10 cellular contexts compared by ENCODE assay signal in the genomic region with DNA sequence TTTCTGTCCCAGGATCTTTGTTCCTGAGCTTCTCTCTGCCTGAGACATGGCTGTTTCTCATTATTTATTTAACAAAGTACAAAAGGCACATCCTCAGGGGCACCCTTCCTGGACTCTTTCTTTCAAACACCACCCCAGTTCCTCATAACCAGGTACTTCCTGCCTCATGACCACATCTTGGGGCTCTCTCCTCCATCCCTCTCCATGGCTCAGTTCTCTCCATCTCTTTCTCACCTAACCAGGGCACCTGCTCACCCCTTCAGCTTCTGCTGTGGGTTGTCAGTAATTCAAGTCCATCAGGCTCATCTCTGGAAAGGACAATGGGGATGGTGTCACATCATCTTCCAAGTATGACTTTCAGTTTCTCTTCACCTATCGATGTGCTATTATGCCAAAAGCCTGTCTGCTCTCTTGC.
A peak's percentile ranks its signal among the peaks of the same experiment; 100 is the strongest.
DNase-seq lines count a peak whose midpoint lies in the region; ATAC-seq and TF ChIP-seq lines count a peak whose summit lies in the region.
"Had no signal": no experiment of that assay in that cellular context is flagged by ENCODE, and none has a peak within 500 bp of the region (broad histone marks: within the 10 kb centered on the region; RNA-seq: fewer than 3 reads in every experiment).

No MANE protein-coding gene starts in this region.

- H3K79me1 ChIP-seq in neuronal stem cell (ENCODE audit: low read depth, low read length): no peaks in the 10 kb centered on the region

- H3K27ac ChIP-seq in sigmoid colon (peak overlapping the region; percentile 59 to 80 (median 66)), neuronal stem cell (replicated peaks; ENCODE audit: low read length) (no peak overlapping the region)

- H3K4me1 ChIP-seq in sigmoid colon: peaks cover 0 to 12% (median 4%) of the 10 kb centered on the region in 4 donors
- no peaks in the 10 kb centered on the region for H3K4me1 ChIP-seq in neuronal stem cell (ENCODE audit: control insufficient read depth in 2 of 2, insufficient read depth in 1 of 2, low read depth in 1 of 2, low read length in 2 of 2)

- peak; percentile 63 for DNase-seq in GM12865 (ENCODE audit: low read depth)
- peak; percentile 23 for DNase-seq in HT-29 (ENCODE audit: low spot score)
- DNase-seq in epithelial cell of esophagus (ENCODE audit: low read depth): peak; percentile 25
- no peak for DNase-seq in sigmoid colon
- no peak for DNase-seq in NCI-H2081 (lab: John Stamatoyannopoulos, UW)
- no peak for DNase-seq in DMS79 treated with DMSO at 0.1 percent for 48 hours (lab: John Stamatoyannopoulos, UW)
- no peak for DNase-seq in neuronal stem cell (ENCODE audit: low spot score)
- DNase-seq: GDM1, NCI-H146 had no signal

- H2BK15ac ChIP-seq in neuronal stem cell (ENCODE audit: low read length): no peak overlapping the region

- H2BK120ac ChIP-seq in neuronal stem cell (ENCODE audit: low read depth, low read length): no peak overlapping the region

- no peak overlapping the region for H3K4ac ChIP-seq in neuronal stem cell (ENCODE audit: low read length)

- H2AFZ ChIP-seq in neuronal stem cell (ENCODE audit: low read length): no peak overlapping the region

- H3K36me3 ChIP-seq in sigmoid colon (no peaks in the 10 kb centered on the region), neuronal stem cell (replicated peaks in 1 of 2; ENCODE audit: control insufficient read depth in 2 of 2, insufficient read depth in 2 of 2, low read length in 2 of 2) (no peaks in the 10 kb centered on the region)

- H3K4me2 ChIP-seq in neuronal stem cell (ENCODE audit: insufficient read depth, low read length, poor library complexity, severe bottlenecking): no peak overlapping the region

- no peak for ATAC-seq in GM18909 (IDR thresholded peaks at IDR 0.05; ENCODE audit: poor library complexity, unreplicated experiment)

- no peak overlapping the region for H4K91ac ChIP-seq in neuronal stem cell (ENCODE audit: low read depth, low read length, poor library complexity)

- no peak overlapping the region for H2AK5ac ChIP-seq in neuronal stem cell (ENCODE audit: low read depth, low read length)

- no peak overlapping the region for H3K18ac ChIP-seq in neuronal stem cell (ENCODE audit: low read length)

- no peak overlapping the region for H3K23ac ChIP-seq in neuronal stem cell (ENCODE audit: low read depth, low read length, poor library complexity)

- H3K14ac ChIP-seq in neuronal stem cell (ENCODE audit: low read length): no peak overlapping the region

- no peak for TF ChIP-seq CTCF in GM12865 (IDR thresholded peaks at IDR 0.05; ENCODE audit: insufficient read depth, low read depth, low read length, missing control alignments)
- no peak for TF ChIP-seq CTCF in epithelial cell of esophagus (IDR thresholded peaks at IDR 0.05; ENCODE audit: insufficient read depth, low read depth, low read length, missing control alignments)
- no peak for TF ChIP-seq CTCF in sigmoid colon (IDR thresholded peaks at IDR 0.05)

- intact Hi-C loops in sigmoid colon (cut with DNase I): no loop called here

- TF ChIP-seq EP300 in sigmoid colon (IDR thresholded peaks at IDR 0.05): no peak

- no peak for TF ChIP-seq POLR2A in sigmoid colon (IDR thresholded peaks at IDR 0.05)

- no peaks in the 10 kb centered on the region for H3K27me3 ChIP-seq in sigmoid colon
- H3K27me3 ChIP-seq in neuronal stem cell (ENCODE audit: control insufficient read depth in 3 of 3, insufficient read depth in 3 of 3, low read depth in 1 of 3, low read length in 3 of 3): no peaks in the 10 kb centered on the region

- H2BK12ac ChIP-seq in neuronal stem cell (ENCODE audit: low read length): no peak overlapping the region

- no peak overlapping the region for H4K8ac ChIP-seq in neuronal stem cell (ENCODE audit: low read depth, low read length)

- H3K9me3 ChIP-seq in sigmoid colon: no peaks in the 10 kb centered on the region
- H3K9me3 ChIP-seq in neuronal stem cell (replicated peaks in 1 of 2; ENCODE audit: control insufficient read depth in 2 of 2, insufficient read depth in 1 of 2, low read depth in 1 of 2, low read length in 2 of 2): no peaks in the 10 kb centered on the region

- 54 to 71% methylated on average over 1 of the region's 1 CpG for WGBS in sigmoid colon, 2 donors
- WGBS in neuronal stem cell (ENCODE audit: extremely low coverage in 2 of 2, insufficient read length in 2 of 2, insufficient replicate concordance in 1 of 2), 2 donors: no CpG with 5 or more reads among the region's 1 CpG

- H3K4me3 ChIP-seq in GM12865 (ENCODE audit: low read depth, low read length) (peak overlapping the region; percentile 52), epithelial cell of esophagus (ENCODE audit: low read length) (peak overlapping the region; percentile 57), sigmoid colon (peak overlapping the region; percentile 27 to 47 (median 33)), neuronal stem cell (ENCODE audit: low read length in 2 of 2) (no peak overlapping the region)

- H3K9ac ChIP-seq in neuronal stem cell (ENCODE audit: low read depth, low read length, poor library complexity): no peak overlapping the region

- H2BK5ac ChIP-seq in neuronal stem cell (ENCODE audit: low read length): no peak overlapping the region

Comparison
In these comparisons a context has a peak if more than half of its experiments do, and no peak if none do; other contexts are left out.
1. DNase-seq: peak in GM12865 (single experiment), HT-29 (single experiment) and epithelial cell of esophagus (single experiment); none in sigmoid colon (single experiment), NCI-H2081 (0 of 2), DMS79 treated with DMSO at 0.1 percent for 48 hours (single experiment) and neuronal stem cell (single experiment).
2. H3K4me3 ChIP-seq: peak in GM12865 (single experiment), epithelial cell of esophagus (single experiment) and sigmoid colon (4 of 4); none in neuronal stem cell (0 of 2).